In genomic region chr3:187010382-187010781, GRCh38 we compare ENCODE assay signal across 7 cellular contexts.
DNase-seq lines count a peak whose midpoint lies in the region; ATAC-seq and TF ChIP-seq lines count a peak whose summit lies in the region.
"Not testable (repeated sequence)": the region's sequence is repeated elsewhere in the genome, so short reads cannot be mapped to it uniquely, and the experiment has no call there.

No MANE protein-coding gene starts in this region.

- H3K9me3 Mint-ChIP-seq in IgD-negative memory B cell; endodermal cell; stimulated activated memory B cell treated with anti-CD40 and anti-IgM and Interleukin-4, amounts not matched to agents 10 μg/mL and 1 μg/mL and 100 μg/mL, for 72 hours: not testable (repeated sequence)
- peaks cover 0 to 19% (median 8%) of the 10 kb centered on the region in 11 donors for H3K9me3 Mint-ChIP-seq in naive thymus-derived CD4-positive, alpha-beta T cell

- H3K9me2 ChIP-seq in SU-DHL-6 (replicated peaks; ENCODE audit: insufficient read depth, low read length) = not testable (repeated sequence)

- H3K27ac Mint-ChIP-seq in IgD-negative memory B cell (peak overlapping the region in 2 of 3 donors; percentile 19 to 95), endodermal cell (peak overlapping the region; percentile 94)
- peak overlapping the region in 5 of 9 donors; percentile 14 to 97 (median 48) for H3K27ac Mint-ChIP-seq in naive thymus-derived CD4-positive, alpha-beta T cell
- peak overlapping the region; percentile 88 for H3K27ac Mint-ChIP-seq in stimulated activated memory B cell treated with anti-CD40 and anti-IgM and Interleukin-4, amounts not matched to agents 10 μg/mL and 1 μg/mL and 100 μg/mL, for 72 hours

- peaks cover 64% of the 10 kb centered on the region for H3K4me1 ChIP-seq in BLaER1
- H3K4me1 ChIP-seq in endodermal cell (ENCODE audit: control insufficient read depth, insufficient read depth, low read length) = not testable (repeated sequence)
- peaks cover 28 to 48% of the 10 kb centered on the region in 2 donors for H3K4me1 ChIP-seq in naive thymus-derived CD4-positive, alpha-beta T cell (ENCODE audit: control insufficient read depth in 2 of 2, insufficient read depth in 2 of 2, low read length in 2 of 2)

- H3K36me3 Mint-ChIP-seq in IgD-negative memory B cell (peaks cover 31% of the 10 kb centered on the region), endodermal cell (ENCODE audit: low read depth) (peaks cover 47% of the 10 kb centered on the region)
- H3K36me3 Mint-ChIP-seq in naive thymus-derived CD4-positive, alpha-beta T cell = peaks cover 13 to 44% (median 34%) of the 10 kb centered on the region in 5 donors
- H3K36me3 Mint-ChIP-seq in stimulated activated memory B cell treated with anti-CD40 and anti-IgM and Interleukin-4, amounts not matched to agents 10 μg/mL and 1 μg/mL and 100 μg/mL, for 72 hours = peaks cover 47% of the 10 kb centered on the region

- H3K36me3 ChIP-seq in BLaER1 = peaks cover 53% of the 10 kb centered on the region
- H3K36me3 ChIP-seq in SU-DHL-6 (ENCODE audit: low read length); naive thymus-derived CD4-positive, alpha-beta T cell (ENCODE audit: control insufficient read depth in 2 of 3, insufficient read depth in 3 of 3, low read length in 3 of 3): not testable (repeated sequence)
- peaks cover 39% of the 10 kb centered on the region for H3K36me3 ChIP-seq in endodermal cell (ENCODE audit: control insufficient read depth, insufficient read depth, low read length)

- H3K27me3 Mint-ChIP-seq in IgD-negative memory B cell; endodermal cell (ENCODE audit: insufficient read depth); naive thymus-derived CD4-positive, alpha-beta T cell; stimulated activated memory B cell treated with anti-CD40 and anti-IgM and Interleukin-4, amounts not matched to agents 10 μg/mL and 1 μg/mL and 100 μg/mL, for 72 hours: not testable (repeated sequence)

- peak; percentile 13 for DNase-seq in activated CD8-positive, alpha-beta memory T cell treated with anti-CD3 and anti-CD28 coated beads, Interleukin-2, amount 50 U/mL, for 48 hours
- not testable (repeated sequence) for DNase-seq in endodermal cell; naive thymus-derived CD4-positive, alpha-beta T cell

- peaks cover 29% of the 10 kb centered on the region for H3K9me3 ChIP-seq in BLaER1
- not testable (repeated sequence) for H3K9me3 ChIP-seq in SU-DHL-6 (ENCODE audit: insufficient read depth, low read length); naive thymus-derived CD4-positive, alpha-beta T cell (ENCODE audit: control insufficient read depth in 2 of 3, low read length in 3 of 3)
- H3K9me3 ChIP-seq in endodermal cell (ENCODE audit: control insufficient read depth, low read length) = peaks cover 11% of the 10 kb centered on the region

- not testable (repeated sequence) for H3K4me3 ChIP-seq in BLaER1; SU-DHL-6 (ENCODE audit: insufficient read depth, low read length, poor library complexity, severe bottlenecking); endodermal cell (ENCODE audit: low read length); naive thymus-derived CD4-positive, alpha-beta T cell (ENCODE audit: low read length)

- not testable (repeated sequence) for TF ChIP-seq CTCF in SU-DHL-6 (IDR thresholded peaks at IDR 0.05; ENCODE audit: insufficient read depth, low read length, poor library complexity, severe bottlenecking); endodermal cell (conservative IDR thresholded peaks at IDR 0.05)

- not testable (repeated sequence) for H3K9ac ChIP-seq in BLaER1
- H3K9ac ChIP-seq in SU-DHL-6 (ENCODE audit: low read length) = peak overlapping the region; percentile 13; the same call in 1 of the 2 replicates
- peak overlapping the region; percentile 15 for H3K9ac ChIP-seq in endodermal cell (ENCODE audit: extremely low read depth, low read length, poor library complexity, severe bottlenecking)

- H3K4me2 ChIP-seq in BLaER1 (peak overlapping the region; percentile 39), SU-DHL-6 (ENCODE audit: low read depth, low read length, poor library complexity, severe bottlenecking) (peak overlapping the region; percentile 48)

- not testable (repeated sequence) for H3K27ac ChIP-seq in BLaER1; endodermal cell (ENCODE audit: low read depth, low read length); naive thymus-derived CD4-positive, alpha-beta T cell (ENCODE audit: low read depth, low read length)
- peak overlapping the region; percentile 100 for H3K27ac ChIP-seq in SU-DHL-6 (ENCODE audit: low read depth, low read length)

- H3K4me1 Mint-ChIP-seq in IgD-negative memory B cell (peaks cover 51 to 77% (median 76%) of the 10 kb centered on the region in 3 donors), endodermal cell (peaks cover 25% of the 10 kb centered on the region)
- H3K4me1 Mint-ChIP-seq in naive thymus-derived CD4-positive, alpha-beta T cell = peaks cover 44 to 82% (median 70%) of the 10 kb centered on the region in 7 donors
- peaks cover 85% of the 10 kb centered on the region for H3K4me1 Mint-ChIP-seq in stimulated activated memory B cell treated with anti-CD40 and anti-IgM and Interleukin-4, amounts not matched to agents 10 μg/mL and 1 μg/mL and 100 μg/mL, for 72 hours

- ATAC-seq in naive thymus-derived CD4-positive, alpha-beta T cell; stimulated activated memory B cell treated with anti-CD40 and anti-IgM and Interleukin-4, amounts not matched to agents 10 μg/mL and 1 μg/mL and 100 μg/mL, for 72 hours: not testable (repeated sequence)

- H2AFZ ChIP-seq in SU-DHL-6 (ENCODE audit: low read depth, low read length, severe bottlenecking) = not testable (repeated sequence)

- intact Hi-C loops in naive thymus-derived CD4-positive, alpha-beta T cell (cut with micrococcal nuclease) = not testable (repeated sequence)

- H3K79me2 ChIP-seq in SU-DHL-6 (ENCODE audit: insufficient read depth, low read length) = peaks cover 68% of the 10 kb centered on the region

- CTCF ChIA-PET in naive thymus-derived CD4-positive, alpha-beta T cell (lab: Charles Lee) = not testable (repeated sequence)

- H3F3A ChIP-seq in SU-DHL-6 (ENCODE audit: insufficient read depth) = peaks cover 88% of the 10 kb centered on the region

- not testable (repeated sequence) for H3K27me3 ChIP-seq in BLaER1; SU-DHL-6 (ENCODE audit: low read length); endodermal cell (ENCODE audit: control insufficient read depth, insufficient read depth, low read length, poor library complexity, severe bottlenecking); naive thymus-derived CD4-positive, alpha-beta T cell (ENCODE audit: control insufficient read depth in 2 of 2, insufficient read depth in 2 of 2, low read length in 2 of 2)

- WGBS in endodermal cell (ENCODE audit: insufficient coverage in 1 of 2, insufficient read length in 1 of 2), 2 experiments = 42 to 73% methylated on average over 2 to 3 of the region's 3 CpGs

- POLR2A ChIA-PET in naive thymus-derived CD4-positive, alpha-beta T cell (lab: Charles Lee) = interaction anchor here (1.8 to 6.7 kb wide), 2 partner anchors 16 to 101 kb away, joined by 5 to 58 read pairs; no protein-coding TSS in a partner anchor

- peak overlapping the region in 3 of 4 donors; percentile 1 to 42 (median 41) for H3K4me3 Mint-ChIP-seq in IgD-negative memory B cell
- not testable (repeated sequence) for H3K4me3 Mint-ChIP-seq in endodermal cell; naive thymus-derived CD4-positive, alpha-beta T cell; stimulated activated memory B cell treated with anti-CD40 and anti-IgM and Interleukin-4, amounts not matched to agents 10 μg/mL and 1 μg/mL and 100 μg/mL, for 72 hours

- H4K20me1 ChIP-seq in BLaER1 = peaks cover 62% of the 10 kb centered on the region
- H4K20me1 ChIP-seq in SU-DHL-6 (ENCODE audit: low read depth, low read length) = not testable (repeated sequence)
